1 cellular context compared by ENCODE assay signal in the genomic region with DNA sequence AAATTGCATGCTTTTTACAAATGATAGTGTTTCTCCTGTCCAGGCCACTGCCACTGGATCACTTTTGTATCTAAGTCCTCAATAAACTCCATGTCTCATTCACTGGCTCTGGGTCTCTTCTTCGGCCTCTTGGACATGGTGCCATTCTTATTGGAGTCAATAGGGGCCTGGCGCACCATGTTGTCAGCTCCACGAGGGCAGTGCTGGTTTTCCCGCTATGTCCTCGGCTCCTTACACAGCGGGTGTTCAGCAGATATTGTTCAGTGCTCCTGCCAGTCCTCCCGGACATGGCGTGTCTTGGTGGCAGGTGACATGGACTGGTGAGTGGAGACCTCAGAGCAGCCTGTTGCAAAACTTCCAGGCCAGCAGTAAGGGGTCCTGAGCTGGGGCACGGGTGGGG.
TF ChIP-seq lines count a peak whose summit lies in the region.

No MANE protein-coding gene starts in this region.

TF ChIP-seq in HepG2, 621 proteins besides CTCF, POLR2A, EP300 and RAD21:
- TF ChIP-seq ZBTB33 (CRISPR knock-in tag; IDR thresholded peaks at IDR 0.05) (peak; percentile 83), ZNF317 (CRISPR knock-in tag; IDR thresholded peaks at IDR 0.05) (no peak), PLSCR1 (CRISPR knock-in tag; IDR thresholded peaks at IDR 0.05; ENCODE audit: borderline replicate concordance) (no peak), ZNF263 (CRISPR knock-in tag; IDR thresholded peaks at IDR 0.05) (0 out of 2 replicates have a peak, but pooled peaks have one; percentile 36), ZBTB49 (CRISPR knock-in tag; IDR thresholded peaks at IDR 0.05; ENCODE audit: borderline replicate concordance) (no peak), ZNF772 (CRISPR knock-in tag; IDR thresholded peaks at IDR 0.05) (no peak)
- TF ChIP-seq, protein P1, sequence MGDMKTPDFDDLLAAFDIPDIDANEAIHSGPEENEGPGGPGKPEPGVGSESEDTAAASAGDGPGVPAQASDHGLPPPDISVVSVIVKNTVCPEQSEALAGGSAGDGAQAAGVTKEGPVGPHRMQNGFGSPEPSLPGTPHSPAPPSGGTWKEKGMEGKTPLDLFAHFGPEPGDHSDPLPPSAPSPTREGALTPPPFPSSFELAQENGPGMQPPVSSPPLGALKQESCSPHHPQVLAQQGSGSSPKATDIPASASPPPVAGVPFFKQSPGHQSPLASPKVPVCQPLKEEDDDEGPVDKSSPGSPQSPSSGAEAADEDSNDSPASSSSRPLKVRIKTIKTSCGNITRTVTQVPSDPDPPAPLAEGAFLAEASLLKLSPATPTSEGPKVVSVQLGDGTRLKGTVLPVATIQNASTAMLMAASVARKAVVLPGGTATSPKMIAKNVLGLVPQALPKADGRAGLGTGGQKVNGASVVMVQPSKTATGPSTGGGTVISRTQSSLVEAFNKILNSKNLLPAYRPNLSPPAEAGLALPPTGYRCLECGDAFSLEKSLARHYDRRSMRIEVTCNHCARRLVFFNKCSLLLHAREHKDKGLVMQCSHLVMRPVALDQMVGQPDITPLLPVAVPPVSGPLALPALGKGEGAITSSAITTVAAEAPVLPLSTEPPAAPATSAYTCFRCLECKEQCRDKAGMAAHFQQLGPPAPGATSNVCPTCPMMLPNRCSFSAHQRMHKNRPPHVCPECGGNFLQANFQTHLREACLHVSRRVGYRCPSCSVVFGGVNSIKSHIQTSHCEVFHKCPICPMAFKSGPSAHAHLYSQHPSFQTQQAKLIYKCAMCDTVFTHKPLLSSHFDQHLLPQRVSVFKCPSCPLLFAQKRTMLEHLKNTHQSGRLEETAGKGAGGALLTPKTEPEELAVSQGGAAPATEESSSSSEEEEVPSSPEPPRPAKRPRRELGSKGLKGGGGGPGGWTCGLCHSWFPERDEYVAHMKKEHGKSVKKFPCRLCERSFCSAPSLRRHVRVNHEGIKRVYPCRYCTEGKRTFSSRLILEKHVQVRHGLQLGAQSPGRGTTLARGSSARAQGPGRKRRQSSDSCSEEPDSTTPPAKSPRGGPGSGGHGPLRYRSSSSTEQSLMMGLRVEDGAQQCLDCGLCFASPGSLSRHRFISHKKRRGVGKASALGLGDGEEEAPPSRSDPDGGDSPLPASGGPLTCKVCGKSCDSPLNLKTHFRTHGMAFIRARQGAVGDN (CRISPR knock-in tag; IDR thresholded peaks at IDR 0.05), result peak; percentile 27
TF ChIP-seq in HepG2: peak in this region for 3.
